ENCODE assay signal across 19 cellular contexts in genomic region chr7:43686991-43687390, GRCh38.
"Had no signal": no experiment of that assay in that cellular context is flagged by ENCODE, and none has a peak within 500 bp of the region (broad histone marks: within the 10 kb centered on the region; RNA-seq: fewer than 3 reads in every experiment).

No MANE protein-coding gene starts in this region.

- FAIRE-seq: small intestine had no signal

- H3K27me3 ChIP-seq: hepatocyte, ovary, stomach, transverse colon had no signal

- H2AFZ ChIP-seq: hepatocyte had no signal

- H3K4me2 ChIP-seq: hepatocyte had no signal

- DNase-seq: effector CD4-positive, alpha-beta T cell; foreskin melanocyte; head of caudate nucleus; left colon; left ventricle myocardium superior; naive thymus-derived CD8-positive, alpha-beta T cell; ovary; right cardiac atrium; small intestine; stimulated activated CD4-positive, alpha-beta T cell treated with anti-CD3 and anti-CD28 coated beads, Interleukin-12 subunit alpha, Interleukin-12 subunit beta, amount 100 ng/mL, for 4 hours; stimulated activated naive CD4-positive, alpha-beta T cell; stomach; substantia nigra; transverse colon had no signal

- ATAC-seq: left colon; left ventricle myocardium superior; naive thymus-derived CD8-positive, alpha-beta T cell; right cardiac atrium had no signal

- H3K36me3 ChIP-seq: ovary, stomach, thoracic aorta, transverse colon had no signal

- H3K4me1 ChIP-seq: transverse colon had no signal

- H3K4me3 Mint-ChIP-seq: neural crest cell had no signal

- H3K9me3 ChIP-seq: ovary, stomach, thoracic aorta, transverse colon had no signal

- H3K27me3 Mint-ChIP-seq: naive thymus-derived CD8-positive, alpha-beta T cell had no signal

- H3K4me1 Mint-ChIP-seq: neural crest cell had no signal

- H3K27ac ChIP-seq: coronary artery, hepatocyte, ovary, stomach, thoracic aorta, transverse colon had no signal

- H3K4me3 ChIP-seq: coronary artery, hepatocyte, lung, ovary, stomach, thoracic aorta, transverse colon had no signal
